Comparison of ENCODE assay signal across 8 cellular contexts in genomic region chr9:36074870-36075532, GRCh38. TPM values are rescaled to one million over a fixed set of nuclear protein-coding genes. Genes with fewer than 3 reads are reported as not detected.
DNase-seq lines count a peak whose midpoint lies in the region; ATAC-seq, FAIRE-seq and TF ChIP-seq lines count a peak whose summit lies in the region.

No MANE protein-coding gene starts in this region.

- H3K4me2 ChIP-seq in H1 (ENCODE audit: insufficient read depth in 1 of 2, low read depth in 2 of 2, low read length in 2 of 2): no peak overlapping the region

- no peak for TF ChIP-seq POLR2A in H1 (IDR thresholded peaks at IDR 0.05; ENCODE audit: control extremely low read depth in 1 of 2, low read depth in 2 of 2, low read length in 2 of 2)

- H3K56ac ChIP-seq in H1 (replicated peaks; ENCODE audit: insufficient read length, low read depth, low read length): no peak overlapping the region

- H4K8ac ChIP-seq in H1 (ENCODE audit: extremely low read depth, insufficient read depth, low read length): no peak overlapping the region

- no peak overlapping the region for H4K91ac ChIP-seq in H1 (replicated peaks; ENCODE audit: insufficient read length, low read length)

- TF ChIP-seq EP300 in H1 (IDR thresholded peaks at IDR 0.05; ENCODE audit: borderline replicate concordance in 1 of 2, low read depth in 2 of 2, low read length in 2 of 2): no peak

- H3K79me2 ChIP-seq in H1 (ENCODE audit: control insufficient read depth in 1 of 2, insufficient read depth in 2 of 2, low read length in 2 of 2): no peaks in the 10 kb centered on the region

- no peak overlapping the region for H2BK20ac ChIP-seq in H1 (ENCODE audit: low read length)

- H3K4me3 ChIP-seq in H1 (ENCODE audit: extremely low read depth in 1 of 4, insufficient read depth in 2 of 4, low read depth in 3 of 4, low read length in 4 of 4) (no peak overlapping the region), mesodermal cell (ENCODE audit: extremely low read depth, insufficient read depth, low read length, poor library complexity, severe bottlenecking) (no peak overlapping the region), aorta (ENCODE audit: low read length in 2 of 2) (no peak overlapping the region)

- H2AFZ ChIP-seq in H1 (ENCODE audit: low read length): no peak overlapping the region

- H3K9me3 ChIP-seq in H1 (ENCODE audit: insufficient read depth in 2 of 2, low read depth in 1 of 2, low read length in 1 of 2): no peaks in the 10 kb centered on the region
- no peaks in the 10 kb centered on the region for H3K9me3 ChIP-seq in mesodermal cell (ENCODE audit: control insufficient read depth, low read length)
- H3K9me3 ChIP-seq in aorta (ENCODE audit: control insufficient read depth, low read length): no peaks in the 10 kb centered on the region

- peak; percentile 72 for ATAC-seq in aorta (ENCODE audit: low FRiP score)
- no peak for ATAC-seq in HG02870 (IDR thresholded peaks at IDR 0.05; ENCODE audit: unreplicated experiment)
- no peak for ATAC-seq in HG02678 (IDR thresholded peaks at IDR 0.05; ENCODE audit: unreplicated experiment)
- no peak for ATAC-seq in GM19455 (IDR thresholded peaks at IDR 0.05; ENCODE audit: unreplicated experiment)

- no peak overlapping the region for H3K14ac ChIP-seq in H1 (ENCODE audit: insufficient read length)

- no peaks in the 10 kb centered on the region; the same call in 1 of the 2 replicates for H3K23me2 ChIP-seq in H1 (ENCODE audit: low read depth, low read length)

- no peak overlapping the region for H2BK12ac ChIP-seq in H1 (ENCODE audit: low read depth, low read length)

- intact Hi-C loops in aorta (cut with DNase I): no loop called here

- 85% methylated on average over 2 of the region's 2 CpGs; no CpG with 5 or more reads in 1 of the 2 experiments for WGBS in H1 (ENCODE audit: extremely low coverage in 1 of 2, insufficient coverage in 1 of 2, insufficient read length in 1 of 2, insufficient replicate concordance in 2 of 2, low coverage in 1 of 2, low lambda C conversion rate in 2 of 2, missing lambda C conversion rate in 1 of 2), 2 experiments
- WGBS in mesodermal cell (ENCODE audit: insufficient coverage in 2 of 2), 2 experiments: 88 to 90% methylated on average over 1 of the region's 2 CpGs
- 0 to 2% methylated on average over 2 of the region's 2 CpGs for WGBS in aorta, 2 donors

- no peak for FAIRE-seq in H1 (lab: Jason Lieb, UNC)

- H3K36me3 ChIP-seq in H1 (ENCODE audit: control insufficient read depth in 2 of 4, insufficient read depth in 4 of 4, low read length in 3 of 4): no peaks in the 10 kb centered on the region; a peak in 1 of 8 replicates
- H3K36me3 ChIP-seq in mesodermal cell (ENCODE audit: control insufficient read depth, insufficient read depth, low read length): peaks cover 58% of the 10 kb centered on the region
- H3K36me3 ChIP-seq in aorta (ENCODE audit: control insufficient read depth in 1 of 2, insufficient read depth in 2 of 2, low read length in 1 of 2): no peaks in the 10 kb centered on the region

- H2BK15ac ChIP-seq in H1 (ENCODE audit: low read length): no peak overlapping the region

- no peak overlapping the region for H3K18ac ChIP-seq in H1 (ENCODE audit: extremely low read depth, low read length)

- H2AK5ac ChIP-seq in H1 (ENCODE audit: low read depth, low read length): no peak overlapping the region

- peak overlapping the region; percentile 37; the same call in 1 of the 2 replicates for H2BK5ac ChIP-seq in H1 (ENCODE audit: low read depth, low read length)

- TF ChIP-seq CTCF in H1 (IDR thresholded peaks at IDR 0.05; ENCODE audit: control extremely low read depth in 1 of 3, insufficient read depth in 1 of 3, low read depth in 1 of 3, low read length in 3 of 3): no peak

- no peak overlapping the region for H3K4ac ChIP-seq in H1 (replicated peaks; ENCODE audit: insufficient read length, low read depth, low read length)

- no peak overlapping the region for H3K9ac ChIP-seq in H1 (replicated peaks in 1 of 4; ENCODE audit: extremely low read depth in 1 of 4, low read depth in 3 of 4, low read length in 3 of 4)

- POLR2A ChIA-PET in H1 (lab: Charles Lee; ENCODE audit: partially characterized antibody): interaction anchor here (1.6 to 1.7 kb wide), 2 partner anchors 24 to 38 kb away, joined by 3 to 4 read pairs; partner anchors contain the start of gene RECK

- H3K23ac ChIP-seq in H1 (ENCODE audit: insufficient read length): no peak overlapping the region

- H3K27ac ChIP-seq in H1 (ENCODE audit: low read depth, low read length) (no peak overlapping the region), mesodermal cell (ENCODE audit: low read depth, low read length, severe bottlenecking) (peak overlapping the region; percentile 31), aorta (ENCODE audit: low read depth in 1 of 2, low read length in 2 of 2) (peak overlapping the region in 1 of 2 donors; percentile 36)

- H4K5ac ChIP-seq in H1 (ENCODE audit: insufficient read length, low read depth, low read length): no peak overlapping the region

- H3K27me3 ChIP-seq in H1 (replicated peaks in 1 of 4; ENCODE audit: control insufficient read depth in 3 of 4, extremely low read depth in 1 of 4, insufficient read depth in 3 of 4, low read length in 3 of 4) (no peaks in the 10 kb centered on the region), aorta (ENCODE audit: control insufficient read depth in 1 of 2, insufficient read depth in 2 of 2, low read length in 1 of 2) (no peaks in the 10 kb centered on the region)

- no peaks in the 10 kb centered on the region for H4K20me1 ChIP-seq in H1 (replicated peaks in 1 of 2; ENCODE audit: control insufficient read depth in 1 of 2, insufficient read depth in 2 of 2, low read length in 2 of 2)

- CTCF ChIA-PET in H1 (lab: Charles Lee; ENCODE audit: partially characterized antibody): interaction anchor here (1.3 to 2.7 kb wide), 5 partner anchors 11 to 120 kb away, joined by 4 to 10 read pairs (median 5); no protein-coding TSS in a partner anchor

- DNase-seq in NCI-H345 (lab: John Stamatoyannopoulos, UW) (peak; percentile 25), NCI-H345 treated with DMSO at 0.1 percent for 48 hours (lab: John Stamatoyannopoulos, UW; ENCODE audit: unreplicated experiment) (no peak), H1 (ENCODE audit: low read depth in 1 of 2, low spot score in 2 of 2) (no peak), aorta (peak; percentile 80 to 93)

- H3K79me1 ChIP-seq in H1 (ENCODE audit: low read depth, low read length): no peaks in the 10 kb centered on the region

- TF ChIP-seq RAD21 in H1 (IDR thresholded peaks at IDR 0.05 in 1 of 2, conservative IDR thresholded peaks at IDR 0.05 in 1 of 2; ENCODE audit: low read depth in 2 of 2, low read length in 2 of 2): no peak

- H3K4me1 ChIP-seq in H1 (replicated peaks in 1 of 4; ENCODE audit: control insufficient read depth in 3 of 4, insufficient read depth in 4 of 4, low read length in 3 of 4) (no peaks in the 10 kb centered on the region), mesodermal cell (ENCODE audit: control insufficient read depth, insufficient read depth, low read length, poor library complexity, severe bottlenecking) (peaks cover 9% of the 10 kb centered on the region), aorta (ENCODE audit: control insufficient read depth in 1 of 2, insufficient read depth in 2 of 2, low read length in 2 of 2) (peaks cover 0 to 2% of the 10 kb centered on the region in 2 donors)

- no peak overlapping the region for H2BK120ac ChIP-seq in H1 (replicated peaks; ENCODE audit: low read depth, low read length)

TF ChIP-seq in H1, 55 proteins besides CTCF, POLR2A, EP300 and RAD21 (continues in another document):
- TF ChIP-seq SRF (IDR thresholded peaks at IDR 0.05; ENCODE audit: low read depth, low read length) (no peak), KDM5A (IDR thresholded peaks at IDR 0.05; ENCODE audit: low read length) (no peak), CHD1 (IDR thresholded peaks at IDR 0.05; ENCODE audit: low read depth, low read length) (no peak), SP2 (IDR thresholded peaks at IDR 0.05; ENCODE audit: low read length) (no peak), POLR2AphosphoS5 (IDR thresholded peaks at IDR 0.05; ENCODE audit: low read depth, low read length) (no peak), MAX (IDR thresholded peaks at IDR 0.05) (no peak), CREB1 (IDR thresholded peaks at IDR 0.05) (no peak), JUN (IDR thresholded peaks at IDR 0.05; ENCODE audit: low read depth, low read length) (no peak), MAFK (IDR thresholded peaks at IDR 0.05; ENCODE audit: low read depth, low read length) (no peak), NANOG (IDR thresholded peaks at IDR 0.05; ENCODE audit: insufficient read depth, low read depth, low read length, poor library complexity, severe bottlenecking) (no peak), TAF1 (IDR thresholded peaks at IDR 0.05; ENCODE audit: low read depth, low read length) (no peak), GTF2F1 (IDR thresholded peaks at IDR 0.05; ENCODE audit: borderline replicate concordance, low read depth, low read length) (no peak)
- TF ChIP-seq, protein P1, sequence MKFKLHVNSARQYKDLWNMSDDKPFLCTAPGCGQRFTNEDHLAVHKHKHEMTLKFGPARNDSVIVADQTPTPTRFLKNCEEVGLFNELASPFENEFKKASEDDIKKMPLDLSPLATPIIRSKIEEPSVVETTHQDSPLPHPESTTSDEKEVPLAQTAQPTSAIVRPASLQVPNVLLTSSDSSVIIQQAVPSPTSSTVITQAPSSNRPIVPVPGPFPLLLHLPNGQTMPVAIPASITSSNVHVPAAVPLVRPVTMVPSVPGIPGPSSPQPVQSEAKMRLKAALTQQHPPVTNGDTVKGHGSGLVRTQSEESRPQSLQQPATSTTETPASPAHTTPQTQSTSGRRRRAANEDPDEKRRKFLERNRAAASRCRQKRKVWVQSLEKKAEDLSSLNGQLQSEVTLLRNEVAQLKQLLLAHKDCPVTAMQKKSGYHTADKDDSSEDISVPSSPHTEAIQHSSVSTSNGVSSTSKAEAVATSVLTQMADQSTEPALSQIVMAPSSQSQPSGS (IDR thresholded peaks at IDR 0.05; ENCODE audit: low read length): no peak

RNA-seq across cellular contexts. Expression of gene RECK, which starts 38.3 kb away (rescaled TPM):
- 9.8 and 10.0 TPM in 2 replicates for total RNA-seq in H1 (2021; fragmentation: NEBNext Ultra II Directional; extraction: Animal tissue kit (Norgen Biotek cat#: 25700))
- 5.0 and 5.4 TPM in 2 replicates for polyA plus RNA-seq in H1 (2011; rRNA removed)
- polyA plus RNA-seq in H1 (2011; cell fraction: cytosol; rRNA removed): 7.0 TPM
- polyA plus RNA-seq in H1 (2011; cell fraction: nucleus; rRNA removed): 5.3 TPM
- polyA plus RNA-seq in H1 (2012, experiment 1 of 2): 6.4 to 9.8 TPM (median 6.8 TPM) in 4 replicates
- 1.8 TPM for polyA plus RNA-seq in H1 (2012, experiment 2 of 2)
- polyA plus RNA-seq in H1 (2013, experiment 1 of 2): 15.7 TPM
- 17.7 TPM for polyA plus RNA-seq in H1 (2013, experiment 2 of 2)
- polyA minus RNA-seq in H1 (2011; rRNA and poly(A)+ RNA removed): 6.2 and 6.9 TPM in 2 replicates
- 4.4 TPM for polyA minus RNA-seq in H1 (2011; cell fraction: cytosol; rRNA and poly(A)+ RNA removed)
- 6.1 TPM for polyA minus RNA-seq in H1 (2011; cell fraction: nucleus; rRNA and poly(A)+ RNA removed)
- polyA plus RNA-seq in mesodermal cell (2013, experiment 1 of 2): 32.5 TPM
- polyA plus RNA-seq in mesodermal cell (2013, experiment 2 of 2): 28.7 TPM
- total RNA-seq in aorta: 10 to 100 TPM; 28.9 to 34.1 TPM
- 10 to 100 TPM in 1 of 2 donors, 1 to 10 TPM in 1; 6.0 to 19.9 TPM for polyA plus RNA-seq in aorta

Comparison
In these comparisons a context has a peak if more than half of its experiments do, and no peak if none do; other contexts are left out.
1. DNase-seq: peak in NCI-H345 (single experiment) and aorta (2 of 2); none in NCI-H345 treated with DMSO at 0.1 percent for 48 hours (single experiment) and H1 (0 of 2).